1 cellular context compared by ENCODE assay signal in the genomic region with DNA sequence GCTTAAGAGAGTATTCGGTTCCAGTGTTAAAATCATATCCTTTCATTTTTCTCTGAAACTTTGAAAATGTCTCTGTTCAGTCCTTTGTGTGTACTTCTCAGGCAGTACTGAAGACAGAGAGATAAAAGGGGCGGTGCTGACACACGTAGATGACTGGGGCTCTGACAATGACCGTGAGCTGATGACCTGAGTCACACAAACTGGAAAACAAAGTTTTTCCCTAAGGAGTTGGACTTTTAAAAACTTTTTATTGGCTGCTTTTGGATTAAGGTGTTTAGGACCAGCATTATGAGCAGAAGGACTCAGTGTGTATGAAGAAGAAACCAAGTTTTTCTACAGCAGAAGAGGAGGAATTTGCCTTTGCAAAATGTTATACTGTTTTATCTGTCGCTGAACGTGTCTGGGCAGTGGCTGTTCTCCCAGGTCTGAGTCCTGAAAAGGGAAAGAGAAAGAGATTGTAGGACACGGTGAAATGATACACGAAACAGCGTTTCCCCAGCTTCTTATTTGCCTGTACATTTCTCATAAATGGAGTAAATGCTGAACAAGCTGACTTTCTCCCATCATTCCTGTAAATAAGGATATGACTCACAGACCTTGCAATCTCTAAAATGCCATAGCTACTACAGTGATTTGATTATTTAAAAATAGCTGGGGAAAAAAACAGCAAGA.
A peak's percentile ranks its signal among the peaks of the same experiment; 100 is the strongest.
TF ChIP-seq lines count a peak whose summit lies in the region.

No MANE protein-coding gene starts in this region.

TF ChIP-seq in HCT116, 20 proteins besides CTCF, POLR2A, EP300 and RAD21 (continued from another document):
- TF ChIP-seq, protein P1, sequence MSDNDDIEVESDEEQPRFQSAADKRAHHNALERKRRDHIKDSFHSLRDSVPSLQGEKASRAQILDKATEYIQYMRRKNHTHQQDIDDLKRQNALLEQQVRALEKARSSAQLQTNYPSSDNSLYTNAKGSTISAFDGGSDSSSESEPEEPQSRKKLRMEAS (IDR thresholded peaks at IDR 0.05) = no peak
- TF ChIP-seq SIN3A (IDR thresholded peaks at IDR 0.05; ENCODE audit: low read depth) (no peak), FOSL1 (IDR thresholded peaks at IDR 0.05; ENCODE audit: low read depth) (peak; percentile 49; the same call in 1 of the 2 replicates), SRF (IDR thresholded peaks at IDR 0.05; ENCODE audit: low read depth) (no peak), EZH2 (IDR thresholded peaks at IDR 0.05) (no peak), JUND (IDR thresholded peaks at IDR 0.05) (peak; percentile 45), CEBPB (IDR thresholded peaks at IDR 0.05; ENCODE audit: low read depth) (peak; percentile 25; the same call in 1 of the 2 replicates), EZH2phosphoT487 (IDR thresholded peaks at IDR 0.05; ENCODE audit: borderline replicate concordance) (no peak), POLR2AphosphoS5 (IDR thresholded peaks at IDR 0.05; ENCODE audit: low read depth, low read length) (no peak), ZFX (IDR thresholded peaks at IDR 0.05) (no peak), YY1 (IDR thresholded peaks at IDR 0.05; ENCODE audit: extremely low read depth, insufficient replicate concordance, low read depth, low read length) (no peak)
- TF ChIP-seq, protein P2, sequence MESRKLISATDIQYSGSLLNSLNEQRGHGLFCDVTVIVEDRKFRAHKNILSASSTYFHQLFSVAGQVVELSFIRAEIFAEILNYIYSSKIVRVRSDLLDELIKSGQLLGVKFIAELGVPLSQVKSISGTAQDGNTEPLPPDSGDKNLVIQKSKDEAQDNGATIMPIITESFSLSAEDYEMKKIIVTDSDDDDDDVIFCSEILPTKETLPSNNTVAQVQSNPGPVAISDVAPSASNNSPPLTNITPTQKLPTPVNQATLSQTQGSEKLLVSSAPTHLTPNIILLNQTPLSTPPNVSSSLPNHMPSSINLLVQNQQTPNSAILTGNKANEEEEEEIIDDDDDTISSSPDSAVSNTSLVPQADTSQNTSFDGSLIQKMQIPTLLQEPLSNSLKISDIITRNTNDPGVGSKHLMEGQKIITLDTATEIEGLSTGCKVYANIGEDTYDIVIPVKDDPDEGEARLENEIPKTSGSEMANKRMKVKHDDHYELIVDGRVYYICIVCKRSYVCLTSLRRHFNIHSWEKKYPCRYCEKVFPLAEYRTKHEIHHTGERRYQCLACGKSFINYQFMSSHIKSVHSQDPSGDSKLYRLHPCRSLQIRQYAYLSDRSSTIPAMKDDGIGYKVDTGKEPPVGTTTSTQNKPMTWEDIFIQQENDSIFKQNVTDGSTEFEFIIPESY (IDR thresholded peaks at IDR 0.05; ENCODE audit: extremely low read depth, insufficient replicate concordance, low read length) = no peak
- TF ChIP-seq, protein P3, sequence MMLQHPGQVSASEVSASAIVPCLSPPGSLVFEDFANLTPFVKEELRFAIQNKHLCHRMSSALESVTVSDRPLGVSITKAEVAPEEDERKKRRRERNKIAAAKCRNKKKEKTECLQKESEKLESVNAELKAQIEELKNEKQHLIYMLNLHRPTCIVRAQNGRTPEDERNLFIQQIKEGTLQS (IDR thresholded peaks at IDR 0.05) = no peak
